Comparison of ENCODE assay signal across 8 cellular contexts in the genomic region with DNA sequence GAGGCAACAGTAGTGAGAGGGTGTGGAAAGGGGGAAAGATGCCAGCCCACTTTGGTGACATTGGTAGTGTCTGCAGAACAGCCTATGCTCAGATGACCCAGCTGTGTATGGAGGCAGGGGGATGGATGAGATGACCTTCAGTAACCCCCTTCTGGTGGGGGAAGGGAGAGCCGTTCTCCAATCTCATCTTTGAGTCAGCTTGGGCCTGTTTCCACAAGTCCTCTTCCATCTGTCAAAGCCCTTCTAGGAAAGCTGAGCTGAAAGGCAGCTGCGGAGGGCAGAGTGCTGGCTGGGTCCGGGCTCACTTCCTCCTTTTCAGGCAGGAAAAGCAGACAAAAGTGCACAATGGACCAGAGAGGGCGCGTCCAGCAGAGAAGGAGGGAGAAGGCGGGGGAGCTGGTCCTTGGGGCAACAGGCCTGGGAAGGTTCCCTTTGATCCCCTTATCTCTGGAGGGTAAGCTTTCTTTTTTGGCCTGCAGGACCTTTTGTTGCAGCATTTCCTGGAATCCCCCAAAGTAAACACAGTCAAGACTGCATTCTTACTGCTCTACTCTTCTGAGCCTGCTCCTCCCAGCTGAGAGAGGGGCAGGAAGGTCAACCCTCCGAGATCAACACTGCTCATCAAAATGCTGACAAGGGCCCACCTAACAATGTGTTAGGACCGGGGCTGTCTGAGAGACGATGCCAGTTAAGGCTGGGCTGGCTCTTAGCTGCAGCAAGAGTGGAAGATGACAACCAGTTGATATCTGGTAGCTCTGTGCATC. TPM values are rescaled to one million over a fixed set of nuclear protein-coding genes. Genes with fewer than 3 reads are reported as not detected.
DNase-seq lines count a peak whose midpoint lies in the region; ATAC-seq and TF ChIP-seq lines count a peak whose summit lies in the region.

No MANE protein-coding gene starts in this region.

- intact Hi-C loops in Right ventricle myocardium superior (cut with DNase I): no loop called here

- peaks cover 3% of the 10 kb centered on the region for H3K4me1 ChIP-seq in NT2/D1 (ENCODE audit: insufficient read depth, insufficient read length)
- H3K4me1 ChIP-seq in parathyroid adenoma: no peaks in the 10 kb centered on the region

- no peaks in the 10 kb centered on the region for H3K9me3 ChIP-seq in NT2/D1 (ENCODE audit: insufficient read depth, low read length)
- no peaks in the 10 kb centered on the region for H3K9me3 ChIP-seq in parathyroid adenoma (ENCODE audit: control insufficient read depth, low read length)

- no peak overlapping the region for H3K4me3 ChIP-seq in NT2/D1 (ENCODE audit: insufficient read length, low read depth)
- H3K4me3 ChIP-seq in parathyroid adenoma (ENCODE audit: low read depth, low read length): no peak overlapping the region

- H3K36me3 ChIP-seq in NT2/D1 (ENCODE audit: insufficient read depth, insufficient read length, low read length) (no peaks in the 10 kb centered on the region), parathyroid adenoma (ENCODE audit: control insufficient read depth, insufficient read depth, low read length) (no peaks in the 10 kb centered on the region)

- H2AFZ ChIP-seq in parathyroid adenoma: peak overlapping the region; percentile 15

- no peak overlapping the region for H3K9ac ChIP-seq in NT2/D1 (ENCODE audit: insufficient read length, low read depth)
- no peak overlapping the region for H3K9ac ChIP-seq in parathyroid adenoma

- no peak overlapping the region for H3K4me2 ChIP-seq in parathyroid adenoma (ENCODE audit: low read length)

- no peak overlapping the region for H3K27ac ChIP-seq in parathyroid adenoma

- DNase-seq in GF-D8 (lab: John Stamatoyannopoulos, UW) (peak; percentile 91), NT2/D1 (ENCODE audit: low read depth, low spot score) (peak; percentile 43), Right ventricle myocardium superior (peak; percentile 78), NCI-H187 treated with DMSO at 0.1 percent for 48 hours (lab: John Stamatoyannopoulos, UW) (no peak), cortex of kidney (lab: John Stamatoyannopoulos, UW) (no peak)

- H3K27me3 ChIP-seq in NT2/D1 (ENCODE audit: insufficient read depth, insufficient read length): peaks cover 99% of the 10 kb centered on the region
- no peaks in the 10 kb centered on the region for H3K27me3 ChIP-seq in parathyroid adenoma (ENCODE audit: control insufficient read depth, insufficient read depth, low read length)

- ATAC-seq in Right ventricle myocardium superior (ENCODE audit: poor library complexity): peak; percentile 73
- no peak for ATAC-seq in HG02588 (IDR thresholded peaks at IDR 0.05; ENCODE audit: unreplicated experiment)
- no peak for ATAC-seq in GM18868 (IDR thresholded peaks at IDR 0.05; ENCODE audit: unreplicated experiment)

- TF ChIP-seq CTCF in parathyroid adenoma (IDR thresholded peaks at IDR 0.05): no peak

- no peaks in the 10 kb centered on the region for H3K79me2 ChIP-seq in parathyroid adenoma

RNA-seq across cellular contexts. Expression of a gene that starts 1.2 kb away (rescaled TPM):
- total RNA-seq in Right ventricle myocardium superior: 26.3 TPM

RNA-seq across cellular contexts. Expression of a gene that starts 28.6 kb away (rescaled TPM):
- total RNA-seq in Right ventricle myocardium superior: 6.8 TPM

Comparison
In these comparisons a context has a peak if more than half of its experiments do, and no peak if none do; other contexts are left out.
1. DNase-seq: peak in GF-D8 (single experiment), NT2/D1 (single experiment) and Right ventricle myocardium superior (single experiment); none in NCI-H187 treated with DMSO at 0.1 percent for 48 hours (single experiment) and cortex of kidney (single experiment).